Comparison of ENCODE assay signal across 13 cellular contexts in the genomic region with DNA sequence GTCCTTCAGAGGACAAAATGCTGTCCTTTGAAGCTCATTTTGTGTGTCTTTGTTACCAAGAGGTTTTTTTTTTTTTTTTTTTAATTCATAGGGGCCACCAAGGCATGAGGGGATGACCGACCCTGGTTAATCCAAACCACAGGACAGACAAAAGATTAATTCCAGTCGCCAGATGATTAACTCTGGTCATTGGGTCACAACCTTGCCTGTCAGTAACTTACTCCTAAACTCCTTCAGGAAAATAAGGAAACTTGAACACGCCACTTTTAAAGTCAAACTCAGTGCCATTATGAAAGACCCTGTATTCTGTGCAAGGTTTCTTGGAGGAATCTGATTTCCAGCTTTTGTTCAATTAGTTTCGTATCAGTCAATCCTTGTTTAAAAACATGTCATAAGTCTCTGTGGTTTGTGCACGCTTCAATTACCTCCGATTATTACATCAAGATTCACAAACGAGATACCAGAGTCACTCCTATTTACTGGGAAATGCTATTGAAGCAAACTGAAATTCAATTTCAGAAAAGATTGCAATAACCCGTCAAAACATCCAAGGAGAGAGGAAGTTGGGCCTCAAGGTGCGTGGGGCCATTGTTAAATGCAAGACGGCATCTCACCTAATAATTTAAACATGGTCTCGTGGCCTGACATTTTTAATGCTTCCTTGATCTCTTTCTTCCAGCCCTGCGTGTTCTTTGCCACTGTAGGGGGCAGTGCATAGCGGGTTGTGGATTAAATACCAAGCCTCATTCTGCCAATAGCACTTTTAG. TPM values are rescaled to one million over a fixed set of nuclear protein-coding genes. Genes with fewer than 3 reads are reported as not detected.
DNase-seq lines count a peak whose midpoint lies in the region; ATAC-seq, FAIRE-seq and TF ChIP-seq lines count a peak whose summit lies in the region.
"Had no signal": no experiment of that assay in that cellular context is flagged by ENCODE, and none has a peak within 500 bp of the region (broad histone marks: within the 10 kb centered on the region; RNA-seq: fewer than 3 reads in every experiment).

No MANE protein-coding gene starts in this region.

- peaks cover 3% of the 10 kb centered on the region; the same call in 1 of the 2 replicates for H3K27me3 Mint-ChIP-seq in HFFc6 (ENCODE audit: insufficient read depth)
- no peaks in the 10 kb centered on the region for H3K27me3 Mint-ChIP-seq in chondrocyte (ENCODE audit: low read depth)

- ATAC-seq in A549 = peak; percentile 65 to 76; a peak in 5 of 6 replicates
- no peak for ATAC-seq in GM19328 (IDR thresholded peaks at IDR 0.05; ENCODE audit: unreplicated experiment)

- H3K4me3 Mint-ChIP-seq in HFFc6 (peak overlapping the region; percentile 72), chondrocyte (ENCODE audit: unreplicated experiment) (no peak overlapping the region)

- TF ChIP-seq POLR2A in A549 (IDR thresholded peaks at IDR 0.05; ENCODE audit: low read length) (no peak), lower leg skin (IDR thresholded peaks at IDR 0.05) (no peak)

- H3K9me3 Mint-ChIP-seq in HFFc6 = no peaks in the 10 kb centered on the region
- no peaks in the 10 kb centered on the region for H3K9me3 Mint-ChIP-seq in chondrocyte (ENCODE audit: low read depth)

- peaks cover 85% of the 10 kb centered on the region for H3K4me1 ChIP-seq in A549
- peaks cover 17% of the 10 kb centered on the region for H3K4me1 ChIP-seq in mesodermal cell (ENCODE audit: control insufficient read depth, insufficient read depth, low read length, poor library complexity, severe bottlenecking)

- H3K36me3 ChIP-seq in mesodermal cell (ENCODE audit: control insufficient read depth, insufficient read depth, low read length) = peaks cover 20% of the 10 kb centered on the region
- H3K36me3 ChIP-seq: pancreas had no signal

- intact Hi-C loops in lower leg skin (cut with DNase I; ENCODE audit: low total_unique reads) = no loop called here

- peaks cover 39% of the 10 kb centered on the region for H3K36me3 Mint-ChIP-seq in HFFc6 (ENCODE audit: low read depth)
- no peaks in the 10 kb centered on the region for H3K36me3 Mint-ChIP-seq in chondrocyte (ENCODE audit: low read depth)

- H3K27ac Mint-ChIP-seq in HFFc6 (peak overlapping the region; percentile 96), chondrocyte (ENCODE audit: unreplicated experiment) (peak overlapping the region; percentile 91)

- peaks cover 77% of the 10 kb centered on the region for H3K4me1 Mint-ChIP-seq in HFFc6 (ENCODE audit: low read depth)
- peaks cover 79% of the 10 kb centered on the region for H3K4me1 Mint-ChIP-seq in chondrocyte (ENCODE audit: low read depth)

- H3K4me2 ChIP-seq in A549 = peak overlapping the region; percentile 68

- H3K9me3 ChIP-seq in A549 = no peaks in the 10 kb centered on the region
- no peaks in the 10 kb centered on the region for H3K9me3 ChIP-seq in mesodermal cell (ENCODE audit: control insufficient read depth, low read length)
- H3K9me3 ChIP-seq: pancreas had no signal

- H3K27ac ChIP-seq in A549 = peak overlapping the region; percentile 75 to 89
- H3K27ac ChIP-seq in mesodermal cell (ENCODE audit: low read depth, low read length, severe bottlenecking) = peak overlapping the region; percentile 74
- H3K27ac ChIP-seq: pancreas had no signal

- CTCF ChIA-PET in A549 (lab: Yijun Ruan, JAX) = interaction anchor here (0.6 to 2.6 kb wide), 11 partner anchors 13 to 1347 kb away, joined by 3 to 10 read pairs (median 3); no protein-coding TSS in a partner anchor

- H3K4me3 ChIP-seq in A549 = peak overlapping the region; percentile 11; the same call in 1 of the 3 replicates
- H3K4me3 ChIP-seq in mesodermal cell (ENCODE audit: extremely low read depth, insufficient read depth, low read length, poor library complexity, severe bottlenecking) = no peak overlapping the region
- H3K4me3 ChIP-seq in lower leg skin (ENCODE audit: low read depth, poor library complexity, severe bottlenecking) = no peak overlapping the region
- H3K4me3 ChIP-seq: pancreas had no signal

- TF ChIP-seq CTCF in A549 (IDR thresholded peaks at IDR 0.05) (peak; percentile 51), HFFc6 (IDR thresholded peaks at IDR 0.05) (peak; percentile 51), chondrocyte (IDR thresholded peaks at IDR 0.05) (peak; percentile 75), lower leg skin (IDR thresholded peaks at IDR 0.05) (no peak)

- DNase-seq in A549 (ENCODE audit: low read depth in 1 of 2, low spot score in 1 of 2) (peak; percentile 32 to 57), HFFc6 (no peak), chondrocyte (ENCODE audit: low spot score) (no peak), lower leg skin (ENCODE audit: low spot score in 2 of 2) (no peak), ureter (ENCODE audit: low spot score) (no peak), EL (no peak)
- DNase-seq: aorta, KG1, kidney, NCI-H2029, pancreas had no signal

- 30% methylated on average over 13 of the region's 13 CpGs for WGBS in A549 (ENCODE audit: missing lambda C conversion rate)
- WGBS in mesodermal cell (ENCODE audit: insufficient coverage in 2 of 2), 2 experiments = 89% methylated on average over 11 to 12 of the region's 13 CpGs
- WGBS in lower leg skin, 2 donors = 75 to 80% methylated on average over 13 of the region's 13 CpGs

- TF ChIP-seq EP300 in A549 (IDR thresholded peaks at IDR 0.05) = no peak

- POLR2A ChIA-PET in A549 (lab: Yijun Ruan, JAX) = interaction anchor here (1.4 kb wide), 1 partner anchor 17 kb away, joined by 5 read pairs; no protein-coding TSS in a partner anchor

- peak; percentile 28 for FAIRE-seq in A549 (lab: Jason Lieb, UNC)
- FAIRE-seq: kidney, pancreas had no signal

- TF ChIP-seq RAD21 in A549 (conservative IDR thresholded peaks at IDR 0.05 in 1 of 2, IDR thresholded peaks at IDR 0.05 in 1 of 2) = peak; percentile 41 to 48; a peak in 3 of 5 replicates

TF ChIP-seq in A549, 52 proteins besides CTCF, POLR2A, EP300 and RAD21 (continues in another document):
- TF ChIP-seq HOXA7 (CRISPR knock-in tag; IDR thresholded peaks at IDR 0.05) (no peak), MAFK (IDR thresholded peaks at IDR 0.05; ENCODE audit: partially characterized antibody) (no peak), SMC3 (IDR thresholded peaks at IDR 0.05) (0 out of 3 replicates have a peak, but pooled peaks have one; percentile 11), PHF8 (IDR thresholded peaks at IDR 0.05; ENCODE audit: borderline replicate concordance, low read depth) (no peak), EHF (CRISPR knock-in tag; IDR thresholded peaks at IDR 0.05) (no peak), HOXB5 (CRISPR knock-in tag; IDR thresholded peaks at IDR 0.05) (no peak), CHD4 (IDR thresholded peaks at IDR 0.05; ENCODE audit: borderline replicate concordance) (no peak), MYC (IDR thresholded peaks at IDR 0.05; ENCODE audit: borderline replicate concordance, low read length) (no peak), ESRRA (IDR thresholded peaks at IDR 0.05; ENCODE audit: borderline replicate concordance, low read length) (no peak), TFCP2L1 (CRISPR knock-in tag; IDR thresholded peaks at IDR 0.05) (no peak), FOSL2 (IDR thresholded peaks at IDR 0.05) (no peak), FOSL2 (CRISPR knock-in tag; IDR thresholded peaks at IDR 0.05) (no peak), ZFP36 (IDR thresholded peaks at IDR 0.05; ENCODE audit: borderline replicate concordance, partially characterized antibody) (no peak), BHLHE40 (IDR thresholded peaks at IDR 0.05; ENCODE audit: low read depth, low read length) (no peak), JUN (IDR thresholded peaks at IDR 0.05) (no peak)
- TF ChIP-seq, protein P1, sequence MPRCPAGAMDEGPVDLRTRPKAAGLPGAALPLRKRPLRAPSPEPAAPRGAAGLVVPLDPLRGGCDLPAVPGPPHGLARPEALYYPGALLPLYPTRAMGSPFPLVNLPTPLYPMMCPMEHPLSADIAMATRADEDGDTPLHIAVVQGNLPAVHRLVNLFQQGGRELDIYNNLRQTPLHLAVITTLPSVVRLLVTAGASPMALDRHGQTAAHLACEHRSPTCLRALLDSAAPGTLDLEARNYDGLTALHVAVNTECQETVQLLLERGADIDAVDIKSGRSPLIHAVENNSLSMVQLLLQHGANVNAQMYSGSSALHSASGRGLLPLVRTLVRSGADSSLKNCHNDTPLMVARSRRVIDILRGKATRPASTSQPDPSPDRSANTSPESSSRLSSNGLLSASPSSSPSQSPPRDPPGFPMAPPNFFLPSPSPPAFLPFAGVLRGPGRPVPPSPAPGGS (IDR thresholded peaks at IDR 0.05) = no peak
- TF ChIP-seq, protein P2, sequence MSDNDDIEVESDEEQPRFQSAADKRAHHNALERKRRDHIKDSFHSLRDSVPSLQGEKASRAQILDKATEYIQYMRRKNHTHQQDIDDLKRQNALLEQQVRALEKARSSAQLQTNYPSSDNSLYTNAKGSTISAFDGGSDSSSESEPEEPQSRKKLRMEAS (IDR thresholded peaks at IDR 0.05) = peak; percentile 48; the same call in 1 of the 2 replicates
- TF ChIP-seq, protein P3, sequence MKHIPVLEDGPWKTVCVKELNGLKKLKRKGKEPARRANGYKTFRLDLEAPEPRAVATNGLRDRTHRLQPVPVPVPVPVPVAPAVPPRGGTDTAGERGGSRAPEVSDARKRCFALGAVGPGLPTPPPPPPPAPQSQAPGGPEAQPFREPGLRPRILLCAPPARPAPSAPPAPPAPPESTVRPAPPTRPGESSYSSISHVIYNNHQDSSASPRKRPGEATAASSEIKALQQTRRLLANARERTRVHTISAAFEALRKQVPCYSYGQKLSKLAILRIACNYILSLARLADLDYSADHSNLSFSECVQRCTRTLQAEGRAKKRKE (CRISPR knock-in tag; IDR thresholded peaks at IDR 0.05; ENCODE audit: low read depth) = no peak

RNA-seq across cellular contexts. Expression of a gene that starts 44.0 kb away (rescaled TPM):
- polyA plus RNA-seq in A549 (2011; rRNA removed) = 208 and 259 TPM in 2 replicates
- 44.4 and 49.6 TPM in 2 replicates for polyA plus RNA-seq in A549 (2012; cell fraction: cytosol; rRNA removed)
- 76.6 and 106 TPM in 2 replicates for polyA plus RNA-seq in A549 (2012; cell fraction: nucleus; rRNA removed)
- 115 to 147 TPM (median 121 TPM) in 3 replicates for polyA plus RNA-seq in A549 (2017; fragmentation: RNase III; extraction: RNeasy Plus Mini Kit Qiagen cat#74134 plus additional on column Dnase treatment)
- polyA minus RNA-seq in A549 (2011; rRNA and poly(A)+ RNA removed) = 264 and 271 TPM in 2 replicates
- 100 to 1,000 TPM; 136 to 164 (median 147) TPM for total RNA-seq in HFFc6 (2021; fragmentation: NEBNext Ultra II Directional; extraction: Animal tissue kit (Norgen Biotek cat#: 25700))
- 111 to 126 TPM (median 122 TPM) in 3 replicates for total RNA-seq in chondrocyte
- 131 TPM for polyA plus RNA-seq in mesodermal cell (2013, experiment 1 of 2)
- 119 TPM for polyA plus RNA-seq in mesodermal cell (2013, experiment 2 of 2)
- 10 to 100 TPM in 3 of 4 donors, 1 to 10 TPM in 1; 8.2 to 24.6 (median 18.7) TPM for total RNA-seq in lower leg skin
- 68.3 TPM for total RNA-seq in ureter

Comparison
In these comparisons a context has a peak if more than half of its experiments do, and no peak if none do; other contexts are left out.
1. DNase-seq: peak in A549 (2 of 2); none in HFFc6 (single experiment), chondrocyte (single experiment), lower leg skin (0 of 2), ureter (single experiment) and EL (single experiment).
2. CTCF ChIP-seq: peak in A549 (single experiment), HFFc6 (single experiment) and chondrocyte (single experiment); none in lower leg skin (0 of 3).